40 cellular contexts compared by ENCODE assay signal in genomic region chr20:23595941-23596340, GRCh38. TPM values are rescaled to one million over a fixed set of nuclear protein-coding genes. Genes with fewer than 3 reads are reported as not detected.
"Had no signal": no experiment of that assay in that cellular context is flagged by ENCODE, and none has a peak within 500 bp of the region (broad histone marks: within the 10 kb centered on the region; RNA-seq: fewer than 3 reads in every experiment).

No MANE protein-coding gene starts in this region.

- H3K9me3 ChIP-seq: adrenal gland, ascending aorta, body of pancreas, breast epithelium had no signal

- ATAC-seq: activated naive CD4-positive, alpha-beta T cell treated with anti-CD3 and anti-CD28 coated beads, Interleukin-2, amount 50 U/mL, for 72 hours; activated naive CD8-positive, alpha-beta T cell treated with anti-CD3 and anti-CD28 coated beads, Interleukin-2, amount 50 U/mL, for 24 hours; activated T-cell treated with anti-CD3 and anti-CD28 coated beads, Interleukin-2, amount 50 U/mL, for 4 hours; activated T-cell treated with anti-CD3 and anti-CD28 coated beads, Interleukin-2, amount 50 U/mL, for 72 hours; activated T-helper 17 cell treated with anti-CD3 and anti-CD28 coated beads, Interleukin-2, amount 50 U/mL, for 72 hours; body of pancreas had no signal

- DNase-seq: activated effector memory CD4-positive, alpha-beta T cell treated with anti-CD3 and anti-CD28 coated beads, Interleukin-2, amount 50 U/mL, for 16 hours; activated effector memory CD4-positive, alpha-beta T cell treated with Interleukin-2 at 50 U/mL for 16 hours; activated gamma-delta T cell; activated gamma-delta T cell treated with Interleukin-2 at 50 U/mL for 16 hours; activated naive CD4-positive, alpha-beta T cell; activated naive CD4-positive, alpha-beta T cell treated with anti-CD3 and anti-CD28 coated beads for 36 hours; activated naive CD4-positive, alpha-beta T cell treated with anti-CD3 and anti-CD28 coated beads, Interleukin-2, amount 10 ng/mL, durations not matched to agents 7 days and 5 days; activated naive CD4-positive, alpha-beta T cell treated with anti-CD3 and anti-CD28 coated beads, Interleukin-2, amount 50 U/mL, for 16 hours; activated naive CD4-positive, alpha-beta T cell treated with Interleukin-2 at 50 U/mL for 16 hours; activated naive CD8-positive, alpha-beta T cell treated with anti-CD3 and anti-CD28 coated beads for 36 hours; activated naive CD8-positive, alpha-beta T cell treated with anti-CD3 and anti-CD28 coated beads, Interleukin-2, amount 10 ng/mL, durations not matched to agents 7 days and 5 days; activated naive CD8-positive, alpha-beta T cell treated with anti-CD3 and anti-CD28 coated beads, Interleukin-2, amount 50 U/mL, for 24 hours; activated T-cell treated with anti-CD3 and anti-CD28 coated beads, Interleukin-2, amount 50 U/mL, for 1 hour; activated T-cell treated with anti-CD3 and anti-CD28 coated beads, Interleukin-2, amount 50 U/mL, for 24 hours; activated T-cell treated with anti-CD3 and anti-CD28 coated beads, Interleukin-2, amount 50 U/mL, for 4 hours; activated T-cell treated with anti-CD3 and anti-CD28 coated beads, Interleukin-2, amount 50 U/mL, for 48 hours; activated T-cell treated with anti-CD3 and anti-CD28 coated beads, Interleukin-2, amount 50 U/mL, for 72 hours; adrenal gland; amniotic stem cell; amygdala; anterior cingulate cortex; aorta; body of pancreas; brain microvascular endothelial cell; caudate nucleus; central memory CD4-positive, alpha-beta T cell; cerebellar nuclear complex had no signal

- H3K4me3 ChIP-seq: adrenal gland, ascending aorta, body of pancreas, breast epithelium, cardiac muscle cell had no signal

- H3K4me1 ChIP-seq: ascending aorta, body of pancreas, breast epithelium had no signal

- FAIRE-seq: astrocyte, bronchial epithelial cell had no signal

- H3K27ac ChIP-seq: adrenal gland, ascending aorta, body of pancreas, brain microvascular endothelial cell, breast epithelium, cardiac muscle cell had no signal

RNA-seq across cellular contexts. Expression of gene CST9, which starts 9.8 kb away (rescaled TPM):
- total RNA-seq: activated naive CD4-positive, alpha-beta T cell treated with anti-CD3 and anti-CD28 coated beads for 36 hours; activated naive CD4-positive, alpha-beta T cell treated with anti-CD3 and anti-CD28 coated beads, Interleukin-2, amount 50 U/mL, for 72 hours; activated naive CD8-positive, alpha-beta T cell treated with anti-CD3 and anti-CD28 coated beads for 36 hours; activated naive CD8-positive, alpha-beta T cell treated with anti-CD3 and anti-CD28 coated beads, Interleukin-2, amount 10 ng/mL, durations not matched to agents 7 days and 5 days; activated T-cell treated with anti-CD3 and anti-CD28 coated beads, Interleukin-2, amount 50 U/mL, for 4 hours; activated T-cell treated with anti-CD3 and anti-CD28 coated beads, Interleukin-2, amount 50 U/mL, for 72 hours; activated T-helper 1 cell treated with anti-CD3 and anti-CD28 coated beads, Interleukin-12 subunit alpha, Interleukin-12 subunit beta, Interleukin-2, Interleukin-4 antibody, amounts not matched to agents 30 ng/mL and 10 ng/mL and 1 ng/mL, durations not matched to agents 14 hours and 24 hours and 36 hours; activated T-helper 17 cell treated with anti-CD3 and anti-CD28 coated beads, Interleukin-2, amount 50 U/mL, for 72 hours; activated T-helper 2 cell treated with anti-CD3 and anti-CD28 coated beads, Interferon-gamma antibody, Interleukin-2, Interleukin-4, amounts not matched to agents 10 μg/mL and 5 μg/mL and 100 μg/mL, durations not matched to agents 14 hours and 24 hours and 36 hours; adrenal gland; aorta; ascending aorta; astrocyte; bronchial epithelial cell; cardiac muscle cell; cardiac septum; cerebellum; chondrocyte had no signal
- polyA plus RNA-seq: adipose tissue, adrenal gland, aorta, cardiac muscle cell had no signal

RNA-seq across cellular contexts. Expression of gene CST9L, which starts 27.7 kb away (rescaled TPM):
- total RNA-seq: activated naive CD4-positive, alpha-beta T cell treated with anti-CD3 and anti-CD28 coated beads for 36 hours; activated naive CD4-positive, alpha-beta T cell treated with anti-CD3 and anti-CD28 coated beads, Interleukin-2, amount 50 U/mL, for 72 hours; activated naive CD8-positive, alpha-beta T cell treated with anti-CD3 and anti-CD28 coated beads for 36 hours; activated naive CD8-positive, alpha-beta T cell treated with anti-CD3 and anti-CD28 coated beads, Interleukin-2, amount 10 ng/mL, durations not matched to agents 7 days and 5 days; activated T-cell treated with anti-CD3 and anti-CD28 coated beads, Interleukin-2, amount 50 U/mL, for 4 hours; activated T-cell treated with anti-CD3 and anti-CD28 coated beads, Interleukin-2, amount 50 U/mL, for 72 hours; activated T-helper 1 cell treated with anti-CD3 and anti-CD28 coated beads, Interleukin-12 subunit alpha, Interleukin-12 subunit beta, Interleukin-2, Interleukin-4 antibody, amounts not matched to agents 30 ng/mL and 10 ng/mL and 1 ng/mL, durations not matched to agents 14 hours and 24 hours and 36 hours; activated T-helper 17 cell treated with anti-CD3 and anti-CD28 coated beads, Interleukin-2, amount 50 U/mL, for 72 hours; activated T-helper 2 cell treated with anti-CD3 and anti-CD28 coated beads, Interferon-gamma antibody, Interleukin-2, Interleukin-4, amounts not matched to agents 10 μg/mL and 5 μg/mL and 100 μg/mL, durations not matched to agents 14 hours and 24 hours and 36 hours; adrenal gland; aorta; ascending aorta; astrocyte; body of pancreas; breast epithelium; bronchial epithelial cell; cardiac muscle cell; cardiac septum; cerebellum; chondrocyte had no signal
- polyA plus RNA-seq: adipose tissue, adrenal gland, aorta, cardiac muscle cell had no signal

RNA-seq across cellular contexts. Expression of gene CST3, which starts 41.8 kb away (rescaled TPM):
- total RNA-seq: activated T-helper 17 cell treated with anti-CD3 and anti-CD28 coated beads, Interleukin-2, amount 50 U/mL, for 72 hours had no signal
